Comparison of ENCODE assay signal across 1 cellular context in the genomic region with DNA sequence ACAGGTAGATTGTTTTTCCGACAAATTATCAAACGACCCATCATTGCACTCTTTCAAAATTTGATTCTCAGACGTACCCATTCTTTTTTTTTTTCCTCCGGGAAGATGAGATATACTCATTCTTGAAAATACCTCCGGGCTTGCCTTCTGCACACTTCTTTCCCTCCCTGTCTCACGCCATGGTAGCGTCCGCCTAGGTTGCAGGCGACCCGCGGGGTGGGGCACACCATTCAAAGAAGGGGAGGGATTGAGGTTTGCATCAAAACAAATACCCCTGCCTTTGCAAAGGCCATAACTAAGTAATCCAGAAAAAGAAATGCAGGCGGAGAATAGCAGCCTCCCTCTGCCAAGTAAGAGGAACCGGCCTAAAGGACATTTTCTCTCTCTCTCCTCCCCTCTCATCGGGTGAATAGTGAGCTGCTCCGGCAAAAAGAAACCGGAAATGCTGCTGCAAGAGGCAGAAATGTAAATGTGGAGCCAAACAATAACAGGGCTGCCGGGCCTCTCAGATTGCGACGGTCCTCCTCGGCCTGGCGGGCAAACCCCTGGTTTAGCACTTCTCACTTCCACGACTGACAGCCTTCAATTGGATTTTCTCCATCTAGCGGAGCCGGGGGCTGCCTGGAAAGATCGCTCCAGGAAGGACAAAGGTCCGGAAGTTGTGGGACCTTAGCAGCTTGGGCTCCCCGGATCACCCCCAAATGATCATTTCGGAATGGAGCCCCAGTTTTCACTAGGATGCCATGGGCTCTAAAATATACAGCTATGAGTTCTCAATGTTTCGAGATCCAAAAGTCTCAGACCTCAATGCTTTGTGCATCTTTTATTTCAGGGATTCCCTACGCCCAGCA.
TF ChIP-seq lines count a peak whose summit lies in the region.

No MANE protein-coding gene starts in this region.

TF ChIP-seq in GM12878, 131 proteins besides CTCF, POLR2A, EP300 and RAD21 (continued from another document):
- TF ChIP-seq, protein P1, sequence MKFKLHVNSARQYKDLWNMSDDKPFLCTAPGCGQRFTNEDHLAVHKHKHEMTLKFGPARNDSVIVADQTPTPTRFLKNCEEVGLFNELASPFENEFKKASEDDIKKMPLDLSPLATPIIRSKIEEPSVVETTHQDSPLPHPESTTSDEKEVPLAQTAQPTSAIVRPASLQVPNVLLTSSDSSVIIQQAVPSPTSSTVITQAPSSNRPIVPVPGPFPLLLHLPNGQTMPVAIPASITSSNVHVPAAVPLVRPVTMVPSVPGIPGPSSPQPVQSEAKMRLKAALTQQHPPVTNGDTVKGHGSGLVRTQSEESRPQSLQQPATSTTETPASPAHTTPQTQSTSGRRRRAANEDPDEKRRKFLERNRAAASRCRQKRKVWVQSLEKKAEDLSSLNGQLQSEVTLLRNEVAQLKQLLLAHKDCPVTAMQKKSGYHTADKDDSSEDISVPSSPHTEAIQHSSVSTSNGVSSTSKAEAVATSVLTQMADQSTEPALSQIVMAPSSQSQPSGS (IDR thresholded peaks at IDR 0.05; ENCODE audit: low read length): no peak
- TF ChIP-seq KDM1A (IDR thresholded peaks at IDR 0.05; ENCODE audit: borderline replicate concordance) (no peak), FOXK2 (IDR thresholded peaks at IDR 0.05) (peak; percentile 100), NBN (IDR thresholded peaks at IDR 0.05) (peak; percentile 94), YY1 (IDR thresholded peaks at IDR 0.05; ENCODE audit: low read depth, low read length) (peak; percentile 87), ATF7 (IDR thresholded peaks at IDR 0.05; ENCODE audit: low read depth) (peak; percentile 100), SIX5 (IDR thresholded peaks at IDR 0.05; ENCODE audit: low read depth, low read length, severe bottlenecking) (peak; percentile 48), CREM (IDR thresholded peaks at IDR 0.05; ENCODE audit: low read depth) (0 out of 2 replicates have a peak, but pooled peaks have one; percentile 6), ZSCAN29 (IDR thresholded peaks at IDR 0.05) (no peak), BACH1 (IDR thresholded peaks at IDR 0.05; ENCODE audit: borderline replicate concordance) (peak; percentile 62; the same call in 1 of the 2 replicates)
TF ChIP-seq in GM12878: peak in this region for 49.
